8 cellular contexts compared by ENCODE assay signal in the genomic region with DNA sequence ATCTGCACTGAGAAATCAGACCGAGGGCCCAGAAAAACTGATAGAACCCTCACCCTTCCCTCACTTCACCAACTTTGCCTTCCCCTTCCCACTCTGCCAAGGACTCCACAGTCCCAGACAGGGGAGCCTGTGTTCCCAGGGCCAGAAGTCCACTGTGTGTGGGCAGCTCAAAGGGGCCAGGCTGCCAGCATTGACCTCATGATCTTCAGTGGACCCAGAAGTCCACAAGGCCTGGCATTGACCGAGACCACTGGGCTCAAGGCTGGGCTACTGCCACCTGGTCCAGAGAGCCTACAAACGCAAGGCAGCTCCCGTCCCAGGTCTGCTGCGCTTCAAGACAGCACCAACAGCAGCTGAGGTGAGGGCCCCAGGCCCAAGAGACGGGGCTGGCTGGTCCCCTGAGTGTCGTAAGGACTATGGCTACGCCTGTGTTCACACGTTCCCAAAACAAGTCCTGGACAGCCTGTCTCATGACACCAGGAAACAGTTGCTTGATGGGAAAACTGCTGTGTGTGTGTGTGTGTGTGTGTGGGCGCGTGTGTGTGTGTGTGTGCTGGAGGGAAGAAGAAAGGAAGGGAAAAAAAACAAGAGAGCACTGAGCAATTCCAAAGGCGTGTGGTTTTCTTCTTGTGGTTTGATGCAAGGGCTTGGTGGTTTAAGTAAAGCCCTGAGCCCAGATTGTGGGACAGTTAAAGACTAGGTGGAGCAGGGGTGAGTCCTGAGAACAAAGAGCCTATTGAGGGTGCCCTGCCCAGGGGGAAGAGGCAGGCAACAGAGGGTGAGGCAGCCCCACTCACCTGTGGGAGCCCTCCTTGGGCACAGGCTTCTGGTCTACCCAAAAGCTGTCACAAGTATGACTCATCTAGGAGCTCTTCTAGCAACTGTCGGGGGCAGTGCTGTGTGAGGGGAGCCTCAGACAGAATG. TPM values are rescaled to one million over a fixed set of nuclear protein-coding genes. Genes with fewer than 3 reads are reported as not detected.
DNase-seq lines count a peak whose midpoint lies in the region; ATAC-seq and TF ChIP-seq lines count a peak whose summit lies in the region.

No MANE protein-coding gene starts in this region.

- H3K27ac ChIP-seq in HEK293 (ENCODE audit: extremely low read depth, low read depth, low read length) (no peak overlapping the region), smooth muscle cell (ENCODE audit: low read depth) (peak overlapping the region; percentile 77)
- H3K27ac ChIP-seq in effector memory CD4-positive, alpha-beta T cell (ENCODE audit: insufficient read depth, low read length, poor library complexity, severe bottlenecking): no peak overlapping the region

- no peak overlapping the region for H2AFZ ChIP-seq in smooth muscle cell (ENCODE audit: low read depth)

- no peak overlapping the region for H3K9ac ChIP-seq in smooth muscle cell (ENCODE audit: low read depth)

- CTCF ChIA-PET in HEK293 (lab: Yijun Ruan, JAX): interaction anchor here (0.5 to 10.9 kb wide), 8 partner anchors 9 to 425 kb away, joined by 3 to 124 read pairs (median 4); no protein-coding TSS in a partner anchor

- H3K9me3 ChIP-seq in HEK293 (ENCODE audit: control insufficient read depth, insufficient read depth, low read depth, low read length) (no peaks in the 10 kb centered on the region), smooth muscle cell (replicated peaks; ENCODE audit: low read depth) (no peaks in the 10 kb centered on the region)
- H3K9me3 ChIP-seq in effector memory CD4-positive, alpha-beta T cell (ENCODE audit: control insufficient read depth, low read length): no peaks in the 10 kb centered on the region

- H3F3A ChIP-seq in smooth muscle cell (ENCODE audit: low read depth): no peaks in the 10 kb centered on the region

- H3K4me3 ChIP-seq in HEK293 (ENCODE audit: low read depth, low read length): no peak overlapping the region
- no peak overlapping the region for H3K4me3 ChIP-seq in effector memory CD4-positive, alpha-beta T cell (ENCODE audit: insufficient read depth, low read depth, low read length, poor library complexity, severe bottlenecking)
- no peak overlapping the region for H3K4me3 ChIP-seq in smooth muscle cell

- peak overlapping the region; percentile 27 for H3K4me2 ChIP-seq in smooth muscle cell

- POLR2A ChIA-PET in HEK293 (lab: Yijun Ruan, JAX): no interaction called here

- no peaks in the 10 kb centered on the region for H4K20me1 ChIP-seq in smooth muscle cell (ENCODE audit: low read depth)

- TF ChIP-seq CTCF in HEK293 (tag by site-specific recombination; IDR thresholded peaks at IDR 0.05) (no peak), smooth muscle cell (IDR thresholded peaks at IDR 0.05; ENCODE audit: borderline replicate concordance, insufficient read depth, poor library complexity, severe bottlenecking) (no peak)

- 35% methylated on average over 13 of the region's 13 CpGs for WGBS in smooth muscle cell (ENCODE audit: low lambda C conversion rate)

- ATAC-seq in HG03354 (IDR thresholded peaks at IDR 0.05; ENCODE audit: poor library complexity, severe bottlenecking, unreplicated experiment): no peak
- no peak for ATAC-seq in HG03196 (IDR thresholded peaks at IDR 0.05; ENCODE audit: unreplicated experiment)

- H3K36me3 ChIP-seq in HEK293 (ENCODE audit: control insufficient read depth in 2 of 2, insufficient read depth in 1 of 2, low read length in 2 of 2): no peaks in the 10 kb centered on the region
- no peaks in the 10 kb centered on the region for H3K36me3 ChIP-seq in effector memory CD4-positive, alpha-beta T cell (ENCODE audit: control insufficient read depth, insufficient read depth, low read length)
- no peaks in the 10 kb centered on the region for H3K36me3 ChIP-seq in smooth muscle cell (ENCODE audit: low read depth)

- H3K27me3 ChIP-seq in effector memory CD4-positive, alpha-beta T cell (replicated peaks; ENCODE audit: control insufficient read depth, insufficient read depth, low read length, poor library complexity, severe bottlenecking): no peaks in the 10 kb centered on the region
- no peaks in the 10 kb centered on the region for H3K27me3 ChIP-seq in smooth muscle cell (ENCODE audit: low read depth)

- H3K4me1 ChIP-seq in HEK293 (ENCODE audit: control insufficient read depth, insufficient read depth, low read length) (no peaks in the 10 kb centered on the region), smooth muscle cell (ENCODE audit: low read depth) (peaks cover 18% of the 10 kb centered on the region)
- H3K4me1 ChIP-seq in effector memory CD4-positive, alpha-beta T cell (ENCODE audit: control insufficient read depth, insufficient read depth, low read length, poor library complexity, severe bottlenecking): peaks cover 23% of the 10 kb centered on the region

- peak; percentile 58 for DNase-seq in activated CD4-positive, alpha-beta T cell treated with anti-CD3 and anti-CD28 coated beads for 48 hours
- peak; percentile 8 to 38 (median 28) for DNase-seq in effector memory CD4-positive, alpha-beta T cell
- DNase-seq in smooth muscle cell (lab: John Stamatoyannopoulos, UW; ENCODE audit: unreplicated experiment) (no peak), NCI-H345 (lab: John Stamatoyannopoulos, UW) (no peak), epidermal melanocyte (ENCODE audit: insufficient read length, low spot score) (no peak)

- no peaks in the 10 kb centered on the region for H3K79me2 ChIP-seq in smooth muscle cell (ENCODE audit: low read depth)

TF ChIP-seq in HEK293, 187 proteins besides CTCF, POLR2A, EP300 and RAD21:
- no peak for TF ChIP-seq YY2 (tag by site-specific recombination; IDR thresholded peaks at IDR 0.05)
- TF ChIP-seq ZNF792 (tag by site-specific recombination; IDR thresholded peaks at IDR 0.05): no peak
- no peak for TF ChIP-seq TRIM28 (IDR thresholded peaks at IDR 0.05; ENCODE audit: borderline replicate concordance, low read length)
- TF ChIP-seq ZFHX2 (tag by site-specific recombination; conservative IDR thresholded peaks at IDR 0.05): peak; percentile 81
- TF ChIP-seq ZNF623 (tag by site-specific recombination; IDR thresholded peaks at IDR 0.05): no peak
- TF ChIP-seq ZNF394 (tag by site-specific recombination; IDR thresholded peaks at IDR 0.05; ENCODE audit: borderline replicate concordance): no peak
- TF ChIP-seq, protein P1, sequence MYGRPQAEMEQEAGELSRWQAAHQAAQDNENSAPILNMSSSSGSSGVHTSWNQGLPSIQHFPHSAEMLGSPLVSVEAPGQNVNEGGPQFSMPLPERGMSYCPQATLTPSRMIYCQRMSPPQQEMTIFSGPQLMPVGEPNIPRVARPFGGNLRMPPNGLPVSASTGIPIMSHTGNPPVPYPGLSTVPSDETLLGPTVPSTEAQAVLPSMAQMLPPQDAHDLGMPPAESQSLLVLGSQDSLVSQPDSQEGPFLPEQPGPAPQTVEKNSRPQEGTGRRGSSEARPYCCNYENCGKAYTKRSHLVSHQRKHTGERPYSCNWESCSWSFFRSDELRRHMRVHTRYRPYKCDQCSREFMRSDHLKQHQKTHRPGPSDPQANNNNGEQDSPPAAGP (tag by site-specific recombination; IDR thresholded peaks at IDR 0.05): peak; percentile 17; the same call in 1 of the 2 replicates
- TF ChIP-seq ZNF23 (tag by site-specific recombination; IDR thresholded peaks at IDR 0.05; ENCODE audit: borderline replicate concordance): no peak
- no peak for TF ChIP-seq REPIN1 (tag by site-specific recombination; IDR thresholded peaks at IDR 0.05; ENCODE audit: low read depth)
- TF ChIP-seq ZNF549 (tag by site-specific recombination; IDR thresholded peaks at IDR 0.05): no peak
- no peak for TF ChIP-seq ZNF677 (tag by site-specific recombination; IDR thresholded peaks at IDR 0.05)
- peak; percentile 53; the same call in 1 of the 2 replicates for TF ChIP-seq SCRT2 (tag by site-specific recombination; IDR thresholded peaks at IDR 0.05)
- TF ChIP-seq ZNF16 (tag by site-specific recombination; IDR thresholded peaks at IDR 0.05; ENCODE audit: low read depth): no peak
- no peak for TF ChIP-seq ZNF10 (tag by site-specific recombination; IDR thresholded peaks at IDR 0.05)
- no peak for TF ChIP-seq ZNF473 (tag by site-specific recombination; IDR thresholded peaks at IDR 0.05)
- TF ChIP-seq ZBTB1 (tag by site-specific recombination; IDR thresholded peaks at IDR 0.05): no peak
- no peak for TF ChIP-seq BCL11A (tag by site-specific recombination; IDR thresholded peaks at IDR 0.05; ENCODE audit: low read depth)
- peak; percentile 68 for TF ChIP-seq EGR2 (tag by site-specific recombination; IDR thresholded peaks at IDR 0.05; ENCODE audit: low read depth)
- no peak for TF ChIP-seq ZNF19 (tag by site-specific recombination; IDR thresholded peaks at IDR 0.05; ENCODE audit: low read depth)
- TF ChIP-seq ZNF311 (tag by site-specific recombination; IDR thresholded peaks at IDR 0.05; ENCODE audit: borderline replicate concordance): no peak
- TF ChIP-seq, protein P2, sequence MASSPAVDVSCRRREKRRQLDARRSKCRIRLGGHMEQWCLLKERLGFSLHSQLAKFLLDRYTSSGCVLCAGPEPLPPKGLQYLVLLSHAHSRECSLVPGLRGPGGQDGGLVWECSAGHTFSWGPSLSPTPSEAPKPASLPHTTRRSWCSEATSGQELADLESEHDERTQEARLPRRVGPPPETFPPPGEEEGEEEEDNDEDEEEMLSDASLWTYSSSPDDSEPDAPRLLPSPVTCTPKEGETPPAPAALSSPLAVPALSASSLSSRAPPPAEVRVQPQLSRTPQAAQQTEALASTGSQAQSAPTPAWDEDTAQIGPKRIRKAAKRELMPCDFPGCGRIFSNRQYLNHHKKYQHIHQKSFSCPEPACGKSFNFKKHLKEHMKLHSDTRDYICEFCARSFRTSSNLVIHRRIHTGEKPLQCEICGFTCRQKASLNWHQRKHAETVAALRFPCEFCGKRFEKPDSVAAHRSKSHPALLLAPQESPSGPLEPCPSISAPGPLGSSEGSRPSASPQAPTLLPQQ (tag by site-specific recombination; IDR thresholded peaks at IDR 0.05): no peak

RNA-seq across cellular contexts. Expression of a gene that starts 46.6 kb away (rescaled TPM):
- total RNA-seq in smooth muscle cell: 0.45 and 0.63 TPM in 2 replicates
- polyA plus RNA-seq in smooth muscle cell: 0.48 TPM in 1 of 2 replicates, not detected in the other

Comparison
In these comparisons a context has a peak if more than half of its experiments do, and no peak if none do; other contexts are left out.
1. DNase-seq: peak in activated CD4-positive, alpha-beta T cell treated with anti-CD3 and anti-CD28 coated beads for 48 hours (single experiment) and effector memory CD4-positive, alpha-beta T cell (3 of 3); none in smooth muscle cell (single experiment), NCI-H345 (single experiment) and epidermal melanocyte (single experiment).